ENCODE assay signal across 8 cellular contexts in the genomic region with DNA sequence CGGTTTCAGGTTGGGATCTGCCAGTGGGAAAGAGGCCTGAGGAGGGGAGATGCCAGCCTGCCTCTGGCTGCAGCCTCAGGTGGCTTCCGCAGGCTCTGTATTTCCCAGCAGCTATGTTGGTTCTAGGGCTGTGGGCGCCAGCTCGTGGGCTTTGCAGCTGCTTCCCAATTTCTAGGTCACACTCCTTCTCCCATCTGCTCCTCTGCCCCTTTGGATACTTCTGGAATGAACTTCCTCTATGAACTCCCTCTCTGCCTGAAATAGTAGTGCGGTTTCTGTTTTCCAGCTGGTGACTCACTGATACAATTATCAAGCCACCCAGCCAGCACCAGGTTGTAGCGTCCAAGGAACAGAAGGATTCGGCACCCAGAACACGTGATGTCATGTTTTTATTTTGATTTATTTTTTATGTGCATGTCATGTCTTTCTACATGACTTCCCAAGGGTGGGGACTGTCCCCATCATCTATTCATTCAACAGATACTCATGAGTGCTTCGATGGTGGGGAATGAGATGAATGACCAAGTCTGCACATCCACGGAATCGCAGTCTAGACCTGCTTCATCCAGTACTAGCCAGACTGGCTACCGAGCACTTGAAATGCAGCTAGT. TPM values are rescaled to one million over a fixed set of nuclear protein-coding genes. Genes with fewer than 3 reads are reported as not detected.
A peak's percentile ranks its signal among the peaks of the same experiment; 100 is the strongest.
DNase-seq lines count a peak whose midpoint lies in the region; ATAC-seq and TF ChIP-seq lines count a peak whose summit lies in the region.

No MANE protein-coding gene starts in this region.

- peaks cover 32% of the 10 kb centered on the region for H3K4me1 ChIP-seq in hepatocyte (ENCODE audit: insufficient read depth)

- DNase-seq in HT-29 (ENCODE audit: low spot score) (peak; percentile 91), hepatocyte (ENCODE audit: low spot score) (peak; percentile 54), superior temporal gyrus (ENCODE audit: extremely low spot score) (peak; percentile 22), NCI-H1930 (lab: John Stamatoyannopoulos, UW) (no peak)
- DNase-seq in stimulated activated CD4-positive, alpha-beta T cell treated with anti-CD3 and anti-CD28 coated beads, Interleukin-12 subunit alpha, Interleukin-12 subunit beta, amount 100 ng/mL, for 4 hours = no peak

- H3K79me2 ChIP-seq in hepatocyte = no peaks in the 10 kb centered on the region

- H3K9me3 ChIP-seq in hepatocyte (ENCODE audit: low read depth) = no peaks in the 10 kb centered on the region

- H3K36me3 ChIP-seq in hepatocyte (replicated peaks; ENCODE audit: insufficient read depth, low read depth) = no peaks in the 10 kb centered on the region

- WGBS in hepatocyte (ENCODE audit: low lambda C conversion rate, missing lambda C conversion rate) = 69% methylated on average over 12 of the region's 12 CpGs

- H2AFZ ChIP-seq in hepatocyte = no peak overlapping the region

- no peak overlapping the region for H3K4me2 ChIP-seq in hepatocyte

- H3K4me3 ChIP-seq in hepatocyte = no peak overlapping the region

- no peak for TF ChIP-seq CTCF in VCaP (conservative IDR thresholded peaks at IDR 0.05)
- no peak for TF ChIP-seq CTCF in hepatocyte (IDR thresholded peaks at IDR 0.05; ENCODE audit: poor library complexity)

- H3K27ac ChIP-seq in VCaP (peak overlapping the region; percentile 78), hepatocyte (peak overlapping the region; percentile 64)

- no peaks in the 10 kb centered on the region for H4K20me1 ChIP-seq in hepatocyte (ENCODE audit: insufficient read depth, poor library complexity, severe bottlenecking)

- no peaks in the 10 kb centered on the region for H3K27me3 ChIP-seq in hepatocyte

- ATAC-seq in GM21367 (IDR thresholded peaks at IDR 0.05; ENCODE audit: unreplicated experiment) (no peak), GM18907 (IDR thresholded peaks at IDR 0.05; ENCODE audit: unreplicated experiment) (no peak)

- H3K9me2 ChIP-seq in hepatocyte (replicated peaks; ENCODE audit: insufficient read depth) = no peaks in the 10 kb centered on the region

RNA-seq across cellular contexts. Expression of gene TGM2, which starts 38.0 kb away (rescaled TPM):
- total RNA-seq in HT-29 (2014; rRNA removed; shearing (Covaris generic)) = 253 and 254 TPM in 2 replicates
- 120 and 133 TPM in 2 replicates for total RNA-seq in hepatocyte
- 85.8 and 88.5 TPM in 2 replicates for polyA plus RNA-seq in hepatocyte

Comparison
In these comparisons a context has a peak if more than half of its experiments do, and no peak if none do; other contexts are left out.
1. DNase-seq: peak in HT-29 (single experiment), hepatocyte (single experiment) and superior temporal gyrus (single experiment); none in NCI-H1930 (0 of 2) and stimulated activated CD4-positive, alpha-beta T cell treated with anti-CD3 and anti-CD28 coated beads, Interleukin-12 subunit alpha, Interleukin-12 subunit beta, amount 100 ng/mL, for 4 hours (single experiment).